Comparison of ENCODE assay signal across 8 cellular contexts in the genomic region with DNA sequence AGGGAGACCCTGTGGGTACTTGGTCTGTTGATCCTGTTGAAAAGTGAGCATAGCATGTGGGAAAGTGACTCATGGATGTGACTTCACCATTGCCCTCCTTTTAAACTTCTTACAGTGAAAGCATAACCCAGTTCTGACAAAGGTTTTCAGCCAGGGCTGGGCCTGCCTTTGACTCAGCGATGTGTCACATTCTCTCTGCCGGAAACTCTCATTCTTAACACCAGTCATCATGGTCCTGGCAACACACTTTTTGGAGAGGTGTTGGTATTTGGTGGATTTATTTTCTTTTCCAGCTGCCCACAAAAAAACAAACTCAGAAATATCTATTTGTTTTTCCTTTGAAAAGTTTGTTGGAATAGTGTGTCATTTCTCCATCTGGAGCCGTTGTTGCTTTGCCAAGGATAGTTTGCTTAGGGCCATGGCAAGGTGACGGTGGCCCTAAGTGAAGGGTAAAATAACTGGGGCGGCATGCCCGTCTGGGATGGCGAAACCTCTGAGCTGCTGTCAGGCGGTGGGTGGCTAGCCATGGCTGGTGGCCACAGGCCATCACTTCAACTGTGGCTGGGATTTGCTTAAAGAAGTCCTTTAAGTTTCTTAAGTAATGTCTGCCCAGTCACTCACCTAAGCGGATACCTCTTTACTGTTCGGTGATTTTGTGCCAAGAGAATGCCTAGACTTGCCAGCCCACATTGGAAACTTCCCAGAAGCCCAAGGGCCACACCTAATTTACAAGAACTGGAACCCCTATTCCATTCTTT.
DNase-seq lines count a peak whose midpoint lies in the region; ATAC-seq and TF ChIP-seq lines count a peak whose summit lies in the region.

No MANE protein-coding gene starts in this region.

- H3K4me3 ChIP-seq in MG63 (no peak overlapping the region), coronary artery (peak overlapping the region; percentile 47)

- peak overlapping the region; percentile 89 to 92 for H3K27ac ChIP-seq in coronary artery

- no peaks in the 10 kb centered on the region for H3K36me3 ChIP-seq in MG63

- no peak for TF ChIP-seq CTCF in coronary artery (IDR thresholded peaks at IDR 0.05)

- peak; percentile 66 for ATAC-seq in GM18867 (IDR thresholded peaks at IDR 0.05; ENCODE audit: unreplicated experiment)
- ATAC-seq in HG03457 (IDR thresholded peaks at IDR 0.05; ENCODE audit: unreplicated experiment): no peak

- DNase-seq in MG63 (peak; percentile 96), coronary artery (ENCODE audit: low spot score) (peak; percentile 91), non-pigmented ciliary epithelial cell (ENCODE audit: low read depth) (peak; percentile 99), middle frontal gyrus (ENCODE audit: extremely low spot score, low spot score) (no peak), NCI-H510A (lab: John Stamatoyannopoulos, UW) (no peak)
- no peak for DNase-seq in central memory CD4-positive, alpha-beta T cell

- H3K9me3 ChIP-seq in MG63: peaks cover 10% of the 10 kb centered on the region; the same call in 1 of the 2 replicates

- H3K27me3 ChIP-seq in MG63: no peaks in the 10 kb centered on the region

Comparison
In these comparisons a context has a peak if more than half of its experiments do, and no peak if none do; other contexts are left out.
1. DNase-seq: peak in MG63 (single experiment), coronary artery (single experiment) and non-pigmented ciliary epithelial cell (single experiment); none in middle frontal gyrus (single experiment), central memory CD4-positive, alpha-beta T cell (single experiment) and NCI-H510A (single experiment).